In the genomic region with DNA sequence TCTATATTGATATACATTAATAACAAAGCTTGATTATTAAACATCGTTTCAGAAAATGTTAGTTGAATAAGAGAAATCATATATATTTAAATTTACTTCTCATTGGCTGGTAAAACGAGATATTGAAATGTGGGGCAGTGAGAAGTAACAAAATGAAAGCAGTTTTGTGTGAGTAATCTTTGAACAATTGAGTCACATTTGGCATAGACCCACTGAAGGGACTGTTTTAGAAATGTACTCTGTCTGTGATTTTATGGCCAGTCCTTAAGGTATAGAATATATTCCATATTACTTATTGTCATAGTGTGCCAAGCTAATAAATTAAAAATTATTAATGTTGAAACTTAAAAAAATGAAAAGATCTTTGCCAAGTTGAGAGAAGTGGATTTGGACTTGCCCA, we compare ENCODE assay signal across 26 cellular contexts.
"Had no signal": no experiment of that assay in that cellular context is flagged by ENCODE, and none has a peak within 500 bp of the region (broad histone marks: within the 10 kb centered on the region; RNA-seq: fewer than 3 reads in every experiment).

No MANE protein-coding gene starts in this region.

- H3K4me3 ChIP-seq: cardiac muscle cell, PC-9 had no signal

- H3K36me3 ChIP-seq: cardiac muscle cell had no signal

- H3K27me3 ChIP-seq: cardiac muscle cell had no signal

- DNase-seq: activated CD4-positive, alpha-beta T cell treated with anti-CD3 and anti-CD28 coated beads for 36 hours; activated CD4-positive, alpha-beta T cell treated with anti-CD3 and anti-CD28 coated beads, Interleukin-2, amount 10 ng/mL, durations not matched to agents 7 days and 5 days; activated CD4-positive, alpha-beta T cell treated with anti-CD3 and anti-CD28 coated beads, Interleukin-2, amount 50 U/mL, for 48 hours; activated CD8-positive, alpha-beta T cell treated with anti-CD3 and anti-CD28 coated beads, Interleukin-2, amount 10 ng/mL, durations not matched to agents 7 days and 5 days; activated gamma-delta T cell; activated naive CD4-positive, alpha-beta T cell treated with Interleukin-2 at 50 U/mL for 16 hours; activated T-cell treated with anti-CD3 and anti-CD28 coated beads, Interleukin-2, amount 50 U/mL, for 24 hours; anterior cingulate cortex; Karpas-422; KBM-7; MM.1S; MV-4-11; NCI-H1092; NCI-H1417; NCI-H146; NCI-H187; NCI-H2029 treated with DMSO at 0.1 percent for 48 hours; NCI-H2107; NCI-H2171; NCI-H510A; NCI-H526; NCI-H748 treated with DMSO at 0.1 percent for 48 hours; NK-92 treated with Interleukin-12 subunit alpha and Interleukin-12 subunit beta, amount 100 ng/mL, for 24 hours; PC-9; Right ventricle myocardium superior had no signal

- H3K27ac ChIP-seq: cardiac muscle cell, PC-9 had no signal
